ENCODE assay signal across 1 cellular context in genomic region chr14:54773171-54774006, GRCh38.
TF ChIP-seq lines count a peak whose summit lies in the region.

No MANE protein-coding gene starts in this region.

TF ChIP-seq in SK-N-SH, 30 proteins besides CTCF, POLR2A, EP300 and RAD21 (continued from another document):
- TF ChIP-seq IRF3 (IDR thresholded peaks at IDR 0.05; ENCODE audit: low read depth, low read length) = no peak
- TF ChIP-seq, protein P1, sequence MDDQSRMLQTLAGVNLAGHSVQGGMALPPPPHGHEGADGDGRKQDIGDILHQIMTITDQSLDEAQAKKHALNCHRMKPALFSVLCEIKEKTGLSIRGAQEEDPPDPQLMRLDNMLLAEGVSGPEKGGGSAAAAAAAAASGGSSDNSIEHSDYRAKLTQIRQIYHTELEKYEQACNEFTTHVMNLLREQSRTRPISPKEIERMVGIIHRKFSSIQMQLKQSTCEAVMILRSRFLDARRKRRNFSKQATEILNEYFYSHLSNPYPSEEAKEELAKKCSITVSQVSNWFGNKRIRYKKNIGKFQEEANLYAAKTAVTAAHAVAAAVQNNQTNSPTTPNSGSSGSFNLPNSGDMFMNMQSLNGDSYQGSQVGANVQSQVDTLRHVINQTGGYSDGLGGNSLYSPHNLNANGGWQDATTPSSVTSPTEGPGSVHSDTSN (IDR thresholded peaks at IDR 0.05) = peak; percentile 73
- peak; percentile 68; the same call in 1 of the 2 replicates for TF ChIP-seq ZBTB33 (IDR thresholded peaks at IDR 0.05; ENCODE audit: borderline replicate concordance, low read depth)
- 0 out of 2 replicates have a peak, but pooled peaks have one; percentile 25 for TF ChIP-seq RFX5 (IDR thresholded peaks at IDR 0.05; ENCODE audit: low read length)
- TF ChIP-seq YY1 (IDR thresholded peaks at IDR 0.05; ENCODE audit: low read depth) = no peak
- TF ChIP-seq NFIC (IDR thresholded peaks at IDR 0.05; ENCODE audit: borderline replicate concordance) = peak; percentile 85
- TF ChIP-seq NRF1 (IDR thresholded peaks at IDR 0.05; ENCODE audit: low read depth, low read length) = no peak
- peak; percentile 67; the same call in 1 of the 2 replicates for TF ChIP-seq MEF2A (IDR thresholded peaks at IDR 0.05; ENCODE audit: borderline replicate concordance, low read depth)
- TF ChIP-seq FOSL2 (IDR thresholded peaks at IDR 0.05; ENCODE audit: borderline replicate concordance, low read depth) = peak; percentile 89; the same call in 1 of the 2 replicates
- no peak; the same call in 1 of the 2 replicates for TF ChIP-seq GABPA (IDR thresholded peaks at IDR 0.05; ENCODE audit: low read depth)
- TF ChIP-seq, protein P2, sequence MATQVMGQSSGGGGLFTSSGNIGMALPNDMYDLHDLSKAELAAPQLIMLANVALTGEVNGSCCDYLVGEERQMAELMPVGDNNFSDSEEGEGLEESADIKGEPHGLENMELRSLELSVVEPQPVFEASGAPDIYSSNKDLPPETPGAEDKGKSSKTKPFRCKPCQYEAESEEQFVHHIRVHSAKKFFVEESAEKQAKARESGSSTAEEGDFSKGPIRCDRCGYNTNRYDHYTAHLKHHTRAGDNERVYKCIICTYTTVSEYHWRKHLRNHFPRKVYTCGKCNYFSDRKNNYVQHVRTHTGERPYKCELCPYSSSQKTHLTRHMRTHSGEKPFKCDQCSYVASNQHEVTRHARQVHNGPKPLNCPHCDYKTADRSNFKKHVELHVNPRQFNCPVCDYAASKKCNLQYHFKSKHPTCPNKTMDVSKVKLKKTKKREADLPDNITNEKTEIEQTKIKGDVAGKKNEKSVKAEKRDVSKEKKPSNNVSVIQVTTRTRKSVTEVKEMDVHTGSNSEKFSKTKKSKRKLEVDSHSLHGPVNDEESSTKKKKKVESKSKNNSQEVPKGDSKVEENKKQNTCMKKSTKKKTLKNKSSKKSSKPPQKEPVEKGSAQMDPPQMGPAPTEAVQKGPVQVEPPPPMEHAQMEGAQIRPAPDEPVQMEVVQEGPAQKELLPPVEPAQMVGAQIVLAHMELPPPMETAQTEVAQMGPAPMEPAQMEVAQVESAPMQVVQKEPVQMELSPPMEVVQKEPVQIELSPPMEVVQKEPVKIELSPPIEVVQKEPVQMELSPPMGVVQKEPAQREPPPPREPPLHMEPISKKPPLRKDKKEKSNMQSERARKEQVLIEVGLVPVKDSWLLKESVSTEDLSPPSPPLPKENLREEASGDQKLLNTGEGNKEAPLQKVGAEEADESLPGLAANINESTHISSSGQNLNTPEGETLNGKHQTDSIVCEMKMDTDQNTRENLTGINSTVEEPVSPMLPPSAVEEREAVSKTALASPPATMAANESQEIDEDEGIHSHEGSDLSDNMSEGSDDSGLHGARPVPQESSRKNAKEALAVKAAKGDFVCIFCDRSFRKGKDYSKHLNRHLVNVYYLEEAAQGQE (IDR thresholded peaks at IDR 0.05; ENCODE audit: low read depth, low read length) = no peak
- TF ChIP-seq TCF12 (IDR thresholded peaks at IDR 0.05) = peak; percentile 93
- TF ChIP-seq FOXM1 (IDR thresholded peaks at IDR 0.05; ENCODE audit: low read depth) = peak; percentile 87; the same call in 1 of the 2 replicates
